10 cellular contexts compared by ENCODE assay signal in the genomic region with DNA sequence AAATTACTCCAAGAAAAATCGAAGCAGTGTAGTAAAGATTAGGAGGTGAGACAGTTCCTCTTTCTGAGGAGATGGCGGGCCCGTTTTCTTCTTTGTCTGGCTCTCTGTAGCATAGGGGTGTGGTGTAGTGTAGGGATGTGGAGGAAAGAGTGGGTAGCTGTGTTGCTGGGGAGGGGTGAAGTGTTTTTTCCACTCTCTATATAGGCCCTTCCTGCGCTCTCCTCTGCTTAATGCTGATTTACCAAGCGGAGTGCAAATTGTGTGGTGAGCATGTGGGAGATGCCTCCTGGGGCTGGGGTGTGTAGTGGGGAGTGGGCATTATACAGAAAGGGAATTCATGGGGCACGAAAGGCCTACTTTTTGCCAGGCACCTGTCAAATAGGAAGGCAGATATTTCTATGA.
DNase-seq lines count a peak whose midpoint lies in the region; ATAC-seq and TF ChIP-seq lines count a peak whose summit lies in the region.
"Had no signal": no experiment of that assay in that cellular context is flagged by ENCODE, and none has a peak within 500 bp of the region (broad histone marks: within the 10 kb centered on the region; RNA-seq: fewer than 3 reads in every experiment).

No MANE protein-coding gene starts in this region.

- H2BK15ac ChIP-seq in H9 (ENCODE audit: low read depth, low read length) (no peak overlapping the region), mesendoderm (replicated peaks; ENCODE audit: low read depth) (no peak overlapping the region)

- H3K56ac ChIP-seq in H9 (ENCODE audit: insufficient read length, low read depth, low read length) (no peak overlapping the region), mesendoderm (ENCODE audit: low read length) (peak overlapping the region; percentile 58)

- peak in 7 of 10 experiments; percentile 22 to 55 (median 38) for DNase-seq in CD4-positive, alpha-beta T cell
- DNase-seq in H9, result no peak
- peak; percentile 71 for DNase-seq in activated CD4-positive, alpha-beta T cell treated with anti-CD3 and anti-CD28 coated beads for 36 hours
- no peak for DNase-seq in mesendoderm
- DNase-seq in NCI-H2171 (lab: John Stamatoyannopoulos, UW), result no peak
- no peak for DNase-seq in WERI-Rb-1
- no peak for DNase-seq in NCI-H510A treated with DMSO at 0.1 percent for 48 hours (lab: John Stamatoyannopoulos, UW)
- DNase-seq: DND-41, NCI-H526 treated with DMSO at 0.1 percent for 48 hours had no signal

- H3K23ac ChIP-seq in H9 (ENCODE audit: insufficient read length, low read depth, low read length) (no peak overlapping the region), mesendoderm (ENCODE audit: low read length) (no peak overlapping the region)

- no peak overlapping the region for H2AK5ac ChIP-seq in H9 (ENCODE audit: insufficient read length, low read length)
- no peak overlapping the region for H2AK5ac ChIP-seq in mesendoderm (ENCODE audit: low read length)

- no peak overlapping the region for H4K91ac ChIP-seq in H9 (ENCODE audit: insufficient read length, low read depth, low read length)

- no peaks in the 10 kb centered on the region for H3K27me3 Mint-ChIP-seq in CD4-positive, alpha-beta T cell
- no peaks in the 10 kb centered on the region for H3K27me3 Mint-ChIP-seq in H9 (ENCODE audit: low read depth)
- H3K27me3 Mint-ChIP-seq in activated CD4-positive, alpha-beta T cell treated with anti-CD3 and anti-CD28 coated beads for 36 hours, result no peaks in the 10 kb centered on the region

- H3K4me3 ChIP-seq in mesendoderm (ENCODE audit: low read length) (no peak overlapping the region), WERI-Rb-1 (ENCODE audit: low read depth, low read length) (no peak overlapping the region)

- H2AFZ ChIP-seq in H9 (ENCODE audit: low read length), result no peak overlapping the region

- H4K5ac ChIP-seq in H9 (ENCODE audit: insufficient read length, low read depth, low read length) (no peak overlapping the region), mesendoderm (ENCODE audit: low read length) (no peak overlapping the region)

- H3K14ac ChIP-seq in H9 (ENCODE audit: insufficient read depth, low read length), result no peak overlapping the region

- H3K27me3 ChIP-seq in CD4-positive, alpha-beta T cell (ENCODE audit: control insufficient read depth, insufficient read depth, low read length), result no peaks in the 10 kb centered on the region
- H3K27me3 ChIP-seq in H9 (ENCODE audit: insufficient read depth, low read length) (no peaks in the 10 kb centered on the region), mesendoderm (ENCODE audit: insufficient read depth, low read length, poor library complexity) (no peaks in the 10 kb centered on the region), WERI-Rb-1 (ENCODE audit: insufficient read depth, low read depth, severe bottlenecking) (no peaks in the 10 kb centered on the region)

- H3K27ac ChIP-seq in CD4-positive, alpha-beta T cell (ENCODE audit: low read depth, low read length), result peak overlapping the region; percentile 87
- no peak overlapping the region for H3K27ac ChIP-seq in H9 (ENCODE audit: insufficient read length, low read depth, low read length)
- H3K27ac ChIP-seq in mesendoderm (ENCODE audit: low read depth, low read length), result no peak overlapping the region
- no peak overlapping the region for H3K27ac ChIP-seq in WERI-Rb-1

- POLR2A ChIA-PET in CD4-positive, alpha-beta T cell (lab: Charles Lee), result interaction anchor here (0.6 to 8.7 kb wide), 12 partner anchors 9 to 241 kb away, joined by 3 to 180 read pairs (median 32); a partner anchor contains a TSS
- POLR2A ChIA-PET in activated CD4-positive, alpha-beta T cell treated with anti-CD3 and anti-CD28 coated beads for 36 hours (lab: Charles Lee), result interaction anchor here (0.6 to 2.5 kb wide), 6 partner anchors 14 to 176 kb away, joined by 3 to 12 read pairs (median 5); no protein-coding TSS in a partner anchor

- H3K79me2 ChIP-seq in H9 (ENCODE audit: insufficient read depth, low read length) (no peaks in the 10 kb centered on the region; the same call in 1 of the 2 replicates), mesendoderm (ENCODE audit: control insufficient read depth, insufficient read depth, low read length) (no peaks in the 10 kb centered on the region)

- H3K9me3 ChIP-seq in CD4-positive, alpha-beta T cell (ENCODE audit: control insufficient read depth, low read length), result no peaks in the 10 kb centered on the region
- no peaks in the 10 kb centered on the region for H3K9me3 ChIP-seq in H9 (ENCODE audit: control insufficient read depth, low read depth, low read length)
- no peaks in the 10 kb centered on the region for H3K9me3 ChIP-seq in WERI-Rb-1 (ENCODE audit: severe bottlenecking)

- WGBS in H9 (ENCODE audit: extremely low coverage, insufficient read length, low lambda C conversion rate), result no CpG with 5 or more reads among the region's 6 CpGs
- WGBS in mesendoderm (ENCODE audit: extremely low coverage, insufficient coverage, low lambda C conversion rate), result no CpG with 5 or more reads among the region's 6 CpGs

- H3K36me3 ChIP-seq in mesendoderm (ENCODE audit: control insufficient read depth, insufficient read depth, low read length), result no peaks in the 10 kb centered on the region
- H3K36me3 ChIP-seq in WERI-Rb-1, result no peaks in the 10 kb centered on the region

- H3K4me1 Mint-ChIP-seq in CD4-positive, alpha-beta T cell (ENCODE audit: low read depth), result peaks cover 71% of the 10 kb centered on the region
- H3K4me1 Mint-ChIP-seq in H9, result peaks cover 16 to 26% of the 10 kb centered on the region in 2 experiments; a peak in 3 of 4 replicates
- peaks cover 49% of the 10 kb centered on the region for H3K4me1 Mint-ChIP-seq in activated CD4-positive, alpha-beta T cell treated with anti-CD3 and anti-CD28 coated beads for 36 hours

- CTCF ChIA-PET in CD4-positive, alpha-beta T cell (lab: Charles Lee), result interaction anchor here (1.7 to 3.0 kb wide), 4 partner anchors 12 to 176 kb away, joined by 6 to 17 read pairs (median 8); a partner anchor contains a TSS
- CTCF ChIA-PET in activated CD4-positive, alpha-beta T cell treated with anti-CD3 and anti-CD28 coated beads for 36 hours (lab: Charles Lee), result interaction anchor here (1.1 to 3.7 kb wide), 5 partner anchors 9 to 176 kb away, joined by 3 to 14 read pairs (median 4); a partner anchor contains a TSS

- H3K23me2 ChIP-seq in H9 (ENCODE audit: insufficient read length, low read depth, low read length, poor library complexity, severe bottlenecking), result no peaks in the 10 kb centered on the region

- no peak overlapping the region for H3K18ac ChIP-seq in H9 (ENCODE audit: insufficient read length, low read depth, low read length)
- H3K18ac ChIP-seq in mesendoderm (ENCODE audit: low read length), result peak overlapping the region; percentile 20

- no peak overlapping the region for H3K9ac ChIP-seq in H9 (ENCODE audit: extremely low read depth, insufficient read length, low read length)
- H3K9ac ChIP-seq in mesendoderm (ENCODE audit: low read length), result no peak overlapping the region

- intact Hi-C loops in CD4-positive, alpha-beta T cell (cut with DNase I, micrococcal nuclease), result loop anchor here in 1 of 2 experiments (5.0 kb wide), 1 partner anchor 93 kb away; a partner anchor contains a TSS
- intact Hi-C loops in activated CD4-positive, alpha-beta T cell treated with anti-CD3 and anti-CD28 coated beads for 36 hours (cut with DNase I, micrococcal nuclease), result loop anchor here (1.0 to 5.0 kb wide), 13 partner anchors 16 to 453 kb away; a partner anchor contains a TSS

- H3K27ac Mint-ChIP-seq in CD4-positive, alpha-beta T cell, result peak overlapping the region; percentile 98
- H3K27ac Mint-ChIP-seq in H9, result peak overlapping the region; percentile 3 to 7 (median 3); a peak in 3 of 7 replicates
- peak overlapping the region; percentile 97 for H3K27ac Mint-ChIP-seq in activated CD4-positive, alpha-beta T cell treated with anti-CD3 and anti-CD28 coated beads for 36 hours

- no peaks in the 10 kb centered on the region for H4K20me1 ChIP-seq in H9 (ENCODE audit: control insufficient read depth, insufficient read depth, insufficient read length)

- H3K4ac ChIP-seq in H9 (ENCODE audit: low read depth, low read length) (no peak overlapping the region), mesendoderm (ENCODE audit: low read depth, low read length) (no peak overlapping the region)

- no peak overlapping the region for H4K8ac ChIP-seq in H9 (replicated peaks; ENCODE audit: insufficient read length, low read depth, low read length)
- no peak overlapping the region for H4K8ac ChIP-seq in mesendoderm (ENCODE audit: low read depth, low read length)

- no peak overlapping the region for H2BK5ac ChIP-seq in H9 (ENCODE audit: insufficient read length, low read length)
- H2BK5ac ChIP-seq in mesendoderm (ENCODE audit: low read length), result peak overlapping the region; percentile 23

- H3T11ph ChIP-seq in H9 (ENCODE audit: low read length), result no peak overlapping the region

- no peaks in the 10 kb centered on the region for H3K9me3 Mint-ChIP-seq in CD4-positive, alpha-beta T cell
- H3K9me3 Mint-ChIP-seq in H9, result no peaks in the 10 kb centered on the region; a peak in 2 of 5 replicates
- peaks cover 6% of the 10 kb centered on the region for H3K9me3 Mint-ChIP-seq in activated CD4-positive, alpha-beta T cell treated with anti-CD3 and anti-CD28 coated beads for 36 hours (ENCODE audit: low read depth)

- H3K4me2 ChIP-seq in H9 (ENCODE audit: insufficient read depth, insufficient read length, low read length) (no peak overlapping the region), mesendoderm (ENCODE audit: low read length) (no peak overlapping the region)

- no peak for TF ChIP-seq CTCF in CD4-positive, alpha-beta T cell (IDR thresholded peaks at IDR 0.05)
- TF ChIP-seq CTCF in H9 (conservative IDR thresholded peaks at IDR 0.05) (no peak), WERI-Rb-1 (IDR thresholded peaks at IDR 0.05; ENCODE audit: low read depth, low read length) (no peak)

- H3K4me3 Mint-ChIP-seq in CD4-positive, alpha-beta T cell, result peak overlapping the region; percentile 89
- no peak overlapping the region for H3K4me3 Mint-ChIP-seq in H9
- H3K4me3 Mint-ChIP-seq in activated CD4-positive, alpha-beta T cell treated with anti-CD3 and anti-CD28 coated beads for 36 hours, result peak overlapping the region; percentile 85

- no peaks in the 10 kb centered on the region for H3K4me1 ChIP-seq in H9 (ENCODE audit: insufficient read depth, low read length)
- H3K4me1 ChIP-seq in mesendoderm (ENCODE audit: control insufficient read depth, low read depth, low read length), result peaks cover 7% of the 10 kb centered on the region

- no peak overlapping the region for H2BK12ac ChIP-seq in H9 (ENCODE audit: insufficient read length, low read depth, low read length)

- H3K36me3 Mint-ChIP-seq in CD4-positive, alpha-beta T cell (ENCODE audit: low read depth), result peaks cover 35% of the 10 kb centered on the region
- H3K36me3 Mint-ChIP-seq in H9 (ENCODE audit: insufficient read depth in 1 of 3, low read depth in 3 of 3), result peaks cover 15 to 32% (median 19%) of the 10 kb centered on the region in 3 experiments; a peak in 6 of 7 replicates
- peaks cover 31% of the 10 kb centered on the region for H3K36me3 Mint-ChIP-seq in activated CD4-positive, alpha-beta T cell treated with anti-CD3 and anti-CD28 coated beads for 36 hours (ENCODE audit: low read depth)

- no peak overlapping the region for H2BK20ac ChIP-seq in H9 (ENCODE audit: low read depth, low read length, poor library complexity, severe bottlenecking)

- no peak overlapping the region for H2BK120ac ChIP-seq in H9 (ENCODE audit: low read depth, low read length, poor library complexity, severe bottlenecking)
- no peak overlapping the region for H2BK120ac ChIP-seq in mesendoderm (ENCODE audit: low read depth, low read length)

- H3K79me1 ChIP-seq in H9 (ENCODE audit: insufficient read depth, low read depth, low read length, poor library complexity, severe bottlenecking), result no peaks in the 10 kb centered on the region
- H3K79me1 ChIP-seq in mesendoderm (ENCODE audit: low read length), result peaks cover 11% of the 10 kb centered on the region

- ATAC-seq in CD4-positive, alpha-beta T cell (ENCODE audit: poor library complexity), result peak; percentile 45
- peak; percentile 77 for ATAC-seq in activated CD4-positive, alpha-beta T cell treated with anti-CD3 and anti-CD28 coated beads for 36 hours
- ATAC-seq in HG02571 (IDR thresholded peaks at IDR 0.05; ENCODE audit: unreplicated experiment), result no peak

Comparison
In these comparisons a context has a peak if more than half of its experiments do, and no peak if none do; other contexts are left out.
1. DNase-seq: peak in CD4-positive, alpha-beta T cell (7 of 10) and activated CD4-positive, alpha-beta T cell treated with anti-CD3 and anti-CD28 coated beads for 36 hours (single experiment); none in H9 (single experiment), mesendoderm (single experiment), NCI-H2171 (single experiment), WERI-Rb-1 (single experiment) and NCI-H510A treated with DMSO at 0.1 percent for 48 hours (single experiment).
2. H3K27ac Mint-ChIP-seq: peak in every context shown above with its lines; median percentile 98 in CD4-positive, alpha-beta T cell; 97 in activated CD4-positive, alpha-beta T cell treated with anti-CD3 and anti-CD28 coated beads for 36 hours; 3 in H9.
3. H3K4me3 Mint-ChIP-seq: peak in CD4-positive, alpha-beta T cell (single experiment) and activated CD4-positive, alpha-beta T cell treated with anti-CD3 and anti-CD28 coated beads for 36 hours (single experiment); none in H9 (0 of 2).